ENCODE assay signal across 8 cellular contexts in the genomic region with DNA sequence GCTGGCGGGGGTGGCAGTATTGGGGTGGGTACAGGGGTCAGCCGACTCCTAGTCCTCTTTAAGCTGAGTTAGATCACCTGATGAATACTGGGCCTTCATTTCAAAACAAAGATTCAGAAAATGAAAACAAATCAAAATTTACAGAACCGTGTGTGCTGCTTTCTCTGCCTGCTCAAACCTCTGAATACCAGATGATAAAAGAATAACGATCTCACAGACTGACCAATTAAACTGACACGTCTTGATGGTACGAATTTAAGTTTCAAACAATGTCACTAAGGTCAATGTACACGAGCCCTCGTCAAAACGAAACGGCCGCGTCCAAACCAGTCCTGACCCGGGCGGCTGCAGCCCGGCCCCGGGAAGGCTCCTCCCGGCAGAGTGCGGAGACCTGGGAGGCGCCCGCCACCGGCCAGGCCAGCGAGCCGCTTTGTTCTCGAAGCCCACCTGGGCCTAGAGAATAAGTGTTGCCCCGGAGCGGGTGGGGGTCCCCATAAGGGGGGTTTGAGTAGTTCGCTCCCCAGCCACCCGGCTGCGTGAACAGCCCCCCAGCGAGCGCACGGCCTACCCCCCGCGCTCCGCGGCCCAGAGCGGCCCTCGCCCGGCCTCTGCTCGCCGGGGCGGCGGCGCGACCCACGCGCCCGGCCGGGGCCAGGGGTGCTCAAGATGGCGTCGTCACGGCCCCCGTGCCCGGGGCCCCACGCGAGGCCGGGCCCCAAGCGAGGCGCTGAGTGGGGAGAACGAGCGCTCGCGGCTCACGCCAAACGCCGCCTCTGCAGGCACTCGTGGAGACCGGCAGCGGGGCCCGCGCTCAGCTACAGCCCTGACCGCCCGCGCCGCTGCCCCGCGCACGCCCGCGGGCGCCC. TPM values are rescaled to one million over a fixed set of nuclear protein-coding genes. Genes with fewer than 3 reads are reported as not detected.
DNase-seq lines count a peak whose midpoint lies in the region; ATAC-seq and TF ChIP-seq lines count a peak whose summit lies in the region.

No MANE protein-coding gene starts in this region.

- H3K27ac ChIP-seq in CD8-positive, alpha-beta memory T cell (ENCODE audit: low read depth, low read length): peak overlapping the region; percentile 72
- peak overlapping the region; percentile 56; the same call in 1 of the 2 replicates for H3K27ac ChIP-seq in HUES6 (ENCODE audit: low read depth, low read length)
- H3K27ac ChIP-seq in ascending aorta: peak overlapping the region; percentile 92 to 97

- peak overlapping the region; percentile 17 for H3K4me3 ChIP-seq in CD8-positive, alpha-beta memory T cell (ENCODE audit: low read length)
- H3K4me3 ChIP-seq in HUES6 (ENCODE audit: low read depth, low read length) (peak overlapping the region; percentile 68), ascending aorta (peak overlapping the region; percentile 91 to 99)

- H3K9ac ChIP-seq in HUES6 (ENCODE audit: low read length): peak overlapping the region; percentile 95

- H3K4me1 ChIP-seq in CD8-positive, alpha-beta memory T cell (ENCODE audit: insufficient read depth, low read length): peaks cover 29% of the 10 kb centered on the region
- peaks cover 15% of the 10 kb centered on the region; the same call in 1 of the 2 replicates for H3K4me1 ChIP-seq in HUES6 (ENCODE audit: control insufficient read depth, insufficient read depth, low read length)
- peaks cover 9 to 31% of the 10 kb centered on the region in 2 donors for H3K4me1 ChIP-seq in ascending aorta

- peak in 1 of 3 experiments; percentile 16 for TF ChIP-seq CTCF in ascending aorta (IDR thresholded peaks at IDR 0.05)

- CTCF ChIA-PET in CD8-positive, alpha-beta memory T cell (lab: Charles Lee): interaction anchor here (1.0 to 1.6 kb wide), 3 partner anchors 19 to 131 kb away, joined by 3 to 6 read pairs (median 6); a partner anchor contains a TSS

- H3K9me3 ChIP-seq in CD8-positive, alpha-beta memory T cell (ENCODE audit: low read length): no peaks in the 10 kb centered on the region
- H3K9me3 ChIP-seq in HUES6 (ENCODE audit: control insufficient read depth, insufficient read depth, low read depth, low read length) (no peaks in the 10 kb centered on the region), ascending aorta (no peaks in the 10 kb centered on the region)

- intact Hi-C loops in ascending aorta (cut with DNase I): loop anchor here (1.0 to 10.0 kb wide), 5 partner anchors 20 to 655 kb away; a partner anchor contains a TSS

- POLR2A ChIA-PET in CD8-positive, alpha-beta memory T cell (lab: Charles Lee): interaction anchor here (0.6 to 3.0 kb wide), 3 partner anchors 20 to 76 kb away, joined by 5 to 21 read pairs (median 21); a partner anchor contains a TSS

- H3K27ac Mint-ChIP-seq in CD8-positive, alpha-beta memory T cell: peak overlapping the region; percentile 91 to 99 (median 96)
- peak overlapping the region; percentile 89 to 96 (median 92) for H3K27ac Mint-ChIP-seq in immature natural killer cell
- H3K27ac Mint-ChIP-seq in stimulated activated memory B cell treated with anti-CD40 and anti-IgM and Interleukin-4, amounts not matched to agents 10 μg/mL and 1 μg/mL and 100 μg/mL, for 72 hours: peak overlapping the region; percentile 85

- H3K4me1 Mint-ChIP-seq in CD8-positive, alpha-beta memory T cell: peaks cover 46 to 68% (median 53%) of the 10 kb centered on the region in 3 donors
- peaks cover 49 to 57% of the 10 kb centered on the region in 2 donors for H3K4me1 Mint-ChIP-seq in immature natural killer cell
- peaks cover 58% of the 10 kb centered on the region for H3K4me1 Mint-ChIP-seq in stimulated activated memory B cell treated with anti-CD40 and anti-IgM and Interleukin-4, amounts not matched to agents 10 μg/mL and 1 μg/mL and 100 μg/mL, for 72 hours

- no peak for DNase-seq in CD8-positive, alpha-beta memory T cell
- peak in 1 of 2 donors; percentile 67 for DNase-seq in ascending aorta (ENCODE audit: low spot score in 2 of 2)
- no peak for DNase-seq in immature natural killer cell
- no peak for DNase-seq in NOMO-1 treated with dmso at 0.1 percent for 144 hours (lab: John Stamatoyannopoulos, UW; ENCODE audit: unreplicated experiment)
- no peak for DNase-seq in HK-2 (ENCODE audit: unreplicated experiment)

- peak overlapping the region; percentile 89 to 98 (median 92) for H3K4me3 Mint-ChIP-seq in CD8-positive, alpha-beta memory T cell
- peak overlapping the region; percentile 89 to 94 (median 91) for H3K4me3 Mint-ChIP-seq in immature natural killer cell
- peak overlapping the region; percentile 86 for H3K4me3 Mint-ChIP-seq in stimulated activated memory B cell treated with anti-CD40 and anti-IgM and Interleukin-4, amounts not matched to agents 10 μg/mL and 1 μg/mL and 100 μg/mL, for 72 hours

- no peaks in the 10 kb centered on the region for H3K27me3 ChIP-seq in CD8-positive, alpha-beta memory T cell (ENCODE audit: insufficient read depth, low read length, poor library complexity, severe bottlenecking)
- no peaks in the 10 kb centered on the region for H3K27me3 ChIP-seq in HUES6 (ENCODE audit: control insufficient read depth, insufficient read depth, low read length)
- no peaks in the 10 kb centered on the region for H3K27me3 ChIP-seq in ascending aorta

- no peaks in the 10 kb centered on the region for H3K9me3 Mint-ChIP-seq in CD8-positive, alpha-beta memory T cell
- no peaks in the 10 kb centered on the region for H3K9me3 Mint-ChIP-seq in immature natural killer cell
- H3K9me3 Mint-ChIP-seq in stimulated activated memory B cell treated with anti-CD40 and anti-IgM and Interleukin-4, amounts not matched to agents 10 μg/mL and 1 μg/mL and 100 μg/mL, for 72 hours: no peaks in the 10 kb centered on the region

- H3K36me3 Mint-ChIP-seq in CD8-positive, alpha-beta memory T cell: peaks cover 7 to 54% (median 9%) of the 10 kb centered on the region in 3 donors
- H3K36me3 Mint-ChIP-seq in immature natural killer cell: peaks cover 6 to 20% (median 9%) of the 10 kb centered on the region in 3 donors
- peaks cover 26% of the 10 kb centered on the region for H3K36me3 Mint-ChIP-seq in stimulated activated memory B cell treated with anti-CD40 and anti-IgM and Interleukin-4, amounts not matched to agents 10 μg/mL and 1 μg/mL and 100 μg/mL, for 72 hours

- ATAC-seq in GM21390 (IDR thresholded peaks at IDR 0.05; ENCODE audit: unreplicated experiment): peak; percentile 9
- peak; percentile 44 for ATAC-seq in stimulated activated memory B cell treated with anti-CD40 and anti-IgM and Interleukin-4, amounts not matched to agents 10 μg/mL and 1 μg/mL and 100 μg/mL, for 72 hours

- peaks cover 0 to 2% of the 10 kb centered on the region in 2 donors for H3K27me3 Mint-ChIP-seq in CD8-positive, alpha-beta memory T cell
- H3K27me3 Mint-ChIP-seq in immature natural killer cell (ENCODE audit: low read depth in 3 of 3): peaks cover 9 to 24% (median 14%) of the 10 kb centered on the region in 3 donors
- H3K27me3 Mint-ChIP-seq in stimulated activated memory B cell treated with anti-CD40 and anti-IgM and Interleukin-4, amounts not matched to agents 10 μg/mL and 1 μg/mL and 100 μg/mL, for 72 hours: no peaks in the 10 kb centered on the region

- H3K36me3 ChIP-seq in CD8-positive, alpha-beta memory T cell (ENCODE audit: insufficient read depth, low read length): peaks cover 35% of the 10 kb centered on the region
- H3K36me3 ChIP-seq in HUES6 (ENCODE audit: control insufficient read depth, insufficient read depth, low read length): peaks cover 53% of the 10 kb centered on the region
- H3K36me3 ChIP-seq in ascending aorta: peaks cover 29 to 32% of the 10 kb centered on the region in 2 donors

RNA-seq across cellular contexts. Expression of a gene that starts 0.7 kb away (rescaled TPM):
- 100 to 1,000 TPM; 447 to 464 TPM for total RNA-seq in CD8-positive, alpha-beta memory T cell
- polyA plus RNA-seq in CD8-positive, alpha-beta memory T cell: 459 TPM
- 301 TPM for total RNA-seq in ascending aorta
- 100 to 1,000 TPM; 497 to 643 (median 622) TPM for polyA plus RNA-seq in immature natural killer cell

RNA-seq across cellular contexts. Expression of a gene that starts 1.1 kb away (rescaled TPM):
- 10 to 100 TPM; 16.9 to 18.5 TPM for total RNA-seq in CD8-positive, alpha-beta memory T cell
- polyA plus RNA-seq in CD8-positive, alpha-beta memory T cell: 0.86 TPM
- 39.8 TPM for total RNA-seq in ascending aorta
- polyA plus RNA-seq in immature natural killer cell: under 1 TPM in 2 of 3 donors, not detected in 1; 0.39 to 0.68 TPM

RNA-seq across cellular contexts. Expression of a gene that starts 20.2 kb away (rescaled TPM):
- 10 to 100 TPM; 35.8 to 36.4 TPM for total RNA-seq in CD8-positive, alpha-beta memory T cell
- polyA plus RNA-seq in CD8-positive, alpha-beta memory T cell: 1.1 TPM
- total RNA-seq in ascending aorta: 27.6 TPM
- polyA plus RNA-seq in immature natural killer cell: 1 to 10 TPM in 2 of 3 donors, under 1 TPM in 1; 0.19 to 1.9 (median 1.4) TPM

RNA-seq across cellular contexts. Expression of a gene that starts 40.3 kb away (rescaled TPM):
- total RNA-seq in CD8-positive, alpha-beta memory T cell: 10 to 100 TPM; 44.6 to 45.9 TPM
- polyA plus RNA-seq in CD8-positive, alpha-beta memory T cell: 19.0 TPM
- 14.5 TPM for total RNA-seq in ascending aorta
- polyA plus RNA-seq in immature natural killer cell: 10 to 100 TPM; 14.5 to 19.6 (median 15.3) TPM

Comparison
In these comparisons a context has a peak if more than half of its experiments do, and no peak if none do; other contexts are left out.
1. H3K4me3 ChIP-seq: peak in every context shown above with its lines; median percentile 95 in ascending aorta; 68 in HUES6; 17 in CD8-positive, alpha-beta memory T cell.